19 cellular contexts compared by ENCODE assay signal in genomic region chr10:34206602-34207268, GRCh38.
A peak's percentile ranks its signal among the peaks of the same experiment; 100 is the strongest.
DNase-seq lines count a peak whose midpoint lies in the region; ATAC-seq, FAIRE-seq and TF ChIP-seq lines count a peak whose summit lies in the region.
"Had no signal": no experiment of that assay in that cellular context is flagged by ENCODE, and none has a peak within 500 bp of the region (broad histone marks: within the 10 kb centered on the region; RNA-seq: fewer than 3 reads in every experiment).

No MANE protein-coding gene starts in this region.

- H3K4me2 ChIP-seq in H1 (ENCODE audit: insufficient read depth in 1 of 2, low read depth in 2 of 2, low read length in 2 of 2) (no peak overlapping the region), OCI-LY7 (ENCODE audit: low read length) (no peak overlapping the region)
- H3K4me2 ChIP-seq: A549 had no signal

- H3K4me1 ChIP-seq in H1 (replicated peaks in 1 of 4; ENCODE audit: control insufficient read depth in 3 of 4, insufficient read depth in 4 of 4, low read length in 3 of 4) (peaks cover 0 to 3% (median 0%) of the 10 kb centered on the region in 4 experiments; a peak in 2 of 7 replicates), OCI-LY7 (ENCODE audit: insufficient read depth, low read length, poor library complexity, severe bottlenecking) (no peaks in the 10 kb centered on the region)
- H3K4me1 ChIP-seq: A549 had no signal

- no peak overlapping the region for H4K8ac ChIP-seq in H1 (ENCODE audit: extremely low read depth, insufficient read depth, low read length)

- FAIRE-seq in H1 (lab: Jason Lieb, UNC): no peak
- FAIRE-seq: A549, G401.6 had no signal

- H3K23ac ChIP-seq in H1 (ENCODE audit: insufficient read length): no peak overlapping the region

- no peak for TF ChIP-seq CTCF in 22Rv1 (IDR thresholded peaks at IDR 0.05)
- no peak for TF ChIP-seq CTCF in H1 (IDR thresholded peaks at IDR 0.05; ENCODE audit: control extremely low read depth in 1 of 3, insufficient read depth in 1 of 3, low read depth in 1 of 3, low read length in 3 of 3)
- no peak for TF ChIP-seq CTCF in nephron progenitor cell (IDR thresholded peaks at IDR 0.05)
- TF ChIP-seq CTCF in OCI-LY7 (conservative IDR thresholded peaks at IDR 0.05; ENCODE audit: low read length): no peak

- H4K20me1 ChIP-seq in H1 (replicated peaks in 1 of 2; ENCODE audit: control insufficient read depth in 1 of 2, insufficient read depth in 2 of 2, low read length in 2 of 2) (no peaks in the 10 kb centered on the region), OCI-LY7 (ENCODE audit: insufficient read depth, low read length) (no peaks in the 10 kb centered on the region)

- H2BK12ac ChIP-seq in H1 (ENCODE audit: low read depth, low read length): no peak overlapping the region

- intact Hi-C loops in activated T-helper 1 cell treated with anti-CD3 and anti-CD28 coated beads, Interleukin-12 subunit alpha, Interleukin-12 subunit beta, Interleukin-2, Interleukin-4 antibody, amounts not matched to agents 30 ng/mL and 10 ng/mL and 1 ng/mL, durations not matched to agents 14 hours and 24 hours and 36 hours (cut with micrococcal nuclease): no loop called here
- intact Hi-C loops in OCI-LY7 (cut with micrococcal nuclease; ENCODE audit: unreplicated experiment): no loop called here

- H3K4me1 Mint-ChIP-seq in nephron progenitor cell: peaks cover 90% of the 10 kb centered on the region
- no peaks in the 10 kb centered on the region for H3K4me1 Mint-ChIP-seq in activated T-helper 1 cell treated with anti-CD3 and anti-CD28 coated beads, Interleukin-12 subunit alpha, Interleukin-12 subunit beta, Interleukin-2, Interleukin-4 antibody, amounts not matched to agents 30 ng/mL and 10 ng/mL and 1 ng/mL, durations not matched to agents 14 hours and 24 hours and 36 hours (ENCODE audit: low read depth)

- peaks cover 33% of the 10 kb centered on the region for H3K36me3 Mint-ChIP-seq in nephron progenitor cell (ENCODE audit: low read depth)
- no peaks in the 10 kb centered on the region for H3K36me3 Mint-ChIP-seq in activated T-helper 1 cell treated with anti-CD3 and anti-CD28 coated beads, Interleukin-12 subunit alpha, Interleukin-12 subunit beta, Interleukin-2, Interleukin-4 antibody, amounts not matched to agents 30 ng/mL and 10 ng/mL and 1 ng/mL, durations not matched to agents 14 hours and 24 hours and 36 hours (ENCODE audit: low read depth)
- H3K36me3 Mint-ChIP-seq: CD8-positive, alpha-beta T cell had no signal

- no peak overlapping the region for H4K5ac ChIP-seq in H1 (ENCODE audit: insufficient read length, low read depth, low read length)

- H2BK20ac ChIP-seq in H1 (ENCODE audit: low read length): no peak overlapping the region

- no peak overlapping the region for H3K9ac ChIP-seq in H1 (replicated peaks in 1 of 4; ENCODE audit: extremely low read depth in 1 of 4, low read depth in 3 of 4, low read length in 3 of 4)

- no peak overlapping the region for H2BK120ac ChIP-seq in H1 (replicated peaks; ENCODE audit: low read depth, low read length)

- H3K9me3 Mint-ChIP-seq in nephron progenitor cell: peaks cover 15% of the 10 kb centered on the region
- H3K9me3 Mint-ChIP-seq in activated T-helper 1 cell treated with anti-CD3 and anti-CD28 coated beads, Interleukin-12 subunit alpha, Interleukin-12 subunit beta, Interleukin-2, Interleukin-4 antibody, amounts not matched to agents 30 ng/mL and 10 ng/mL and 1 ng/mL, durations not matched to agents 14 hours and 24 hours and 36 hours: no peaks in the 10 kb centered on the region
- H3K9me3 Mint-ChIP-seq: CD8-positive, alpha-beta T cell had no signal

- no TSS peak for BruUV-seq in OCI-LY7 (replicated peaks; lab: Mats Ljungman, UMichigan)

- DNase-seq in HT-29 (ENCODE audit: low spot score) (peak; percentile 48), H1 (ENCODE audit: low read depth in 1 of 2, low spot score in 2 of 2) (no peak), nephron progenitor cell (no peak), OCI-LY7 (ENCODE audit: low spot score) (no peak)
- DNase-seq in activated T-helper 1 cell treated with anti-CD3 and anti-CD28 coated beads, Interleukin-12 subunit alpha, Interleukin-12 subunit beta, Interleukin-2, Interleukin-4 antibody, amounts not matched to agents 30 ng/mL and 10 ng/mL and 1 ng/mL, durations not matched to agents 14 hours and 24 hours and 36 hours (ENCODE audit: low spot score): no peak
- DNase-seq: CD8-positive, alpha-beta T cell; KBM-7; NCI-H1105 treated with DMSO at 0.1 percent for 48 hours; NCI-H1694; NCI-H2081 treated with DMSO at 0.1 percent for 48 hours; PC-3; SIG-M5 had no signal

- peaks cover 0 to 6% of the 10 kb centered on the region in 2 experiments; a peak in 2 of 4 replicates for H3K9me3 ChIP-seq in H1 (ENCODE audit: insufficient read depth in 2 of 2, low read depth in 1 of 2, low read length in 1 of 2)
- no peaks in the 10 kb centered on the region for H3K9me3 ChIP-seq in OCI-LY7 (ENCODE audit: low read length)
- H3K9me3 ChIP-seq: A549, HAP-1 had no signal

- H3K14ac ChIP-seq in H1 (ENCODE audit: insufficient read length): no peak overlapping the region

- no peak overlapping the region for H2BK5ac ChIP-seq in H1 (ENCODE audit: low read depth, low read length)

- 90% methylated on average over 3 of the region's 3 CpGs; no CpG with 5 or more reads in 1 of the 2 experiments for WGBS in H1 (ENCODE audit: extremely low coverage in 1 of 2, insufficient coverage in 1 of 2, insufficient read length in 1 of 2, insufficient replicate concordance in 2 of 2, low coverage in 1 of 2, low lambda C conversion rate in 2 of 2, missing lambda C conversion rate in 1 of 2), 2 experiments

- CTCF ChIA-PET in H1 (lab: Charles Lee; ENCODE audit: partially characterized antibody) (interaction anchor here (1.0 to 1.5 kb wide), 4 partner anchors 11 to 97 kb away, joined by 3 to 6 read pairs (median 3); no protein-coding TSS in a partner anchor), OCI-LY7 (lab: Charles Lee; ENCODE audit: unreplicated experiment) (no interaction called here)

- H3K79me2 ChIP-seq in H1 (ENCODE audit: control insufficient read depth in 1 of 2, insufficient read depth in 2 of 2, low read length in 2 of 2): no peaks in the 10 kb centered on the region
- H3K79me2 ChIP-seq in OCI-LY7 (ENCODE audit: insufficient read depth, low read depth, low read length): no peaks in the 10 kb centered on the region

- peak overlapping the region; percentile 94 for H3K27ac Mint-ChIP-seq in nephron progenitor cell
- no peak overlapping the region for H3K27ac Mint-ChIP-seq in activated T-helper 1 cell treated with anti-CD3 and anti-CD28 coated beads, Interleukin-12 subunit alpha, Interleukin-12 subunit beta, Interleukin-2, Interleukin-4 antibody, amounts not matched to agents 30 ng/mL and 10 ng/mL and 1 ng/mL, durations not matched to agents 14 hours and 24 hours and 36 hours
- H3K27ac Mint-ChIP-seq: CD8-positive, alpha-beta T cell had no signal

- H2AFZ ChIP-seq in H1 (ENCODE audit: low read length) (no peak overlapping the region), OCI-LY7 (ENCODE audit: low read length) (no peak overlapping the region)

- TF ChIP-seq RAD21 in H1 (IDR thresholded peaks at IDR 0.05 in 1 of 2, conservative IDR thresholded peaks at IDR 0.05 in 1 of 2; ENCODE audit: low read depth in 2 of 2, low read length in 2 of 2): no peak

- no peak overlapping the region for H3K4ac ChIP-seq in H1 (replicated peaks; ENCODE audit: insufficient read length, low read depth, low read length)

- no peaks in the 10 kb centered on the region for H3K79me1 ChIP-seq in H1 (ENCODE audit: low read depth, low read length)

- POLR2A ChIA-PET in H1 (lab: Charles Lee; ENCODE audit: partially characterized antibody) (interaction anchor here (0.7 kb wide), 1 partner anchor 14 kb away, joined by 3 read pairs; no protein-coding TSS in a partner anchor), OCI-LY7 (lab: Charles Lee) (no interaction called here)

- H3K56ac ChIP-seq in H1 (replicated peaks; ENCODE audit: insufficient read length, low read depth, low read length): no peak overlapping the region

- no peak overlapping the region; the same call in 1 of the 2 replicates for H2BK15ac ChIP-seq in H1 (ENCODE audit: low read length)

- no peaks in the 10 kb centered on the region for H3K27me3 Mint-ChIP-seq in nephron progenitor cell (ENCODE audit: low read depth, poor library complexity)
- no peaks in the 10 kb centered on the region for H3K27me3 Mint-ChIP-seq in activated T-helper 1 cell treated with anti-CD3 and anti-CD28 coated beads, Interleukin-12 subunit alpha, Interleukin-12 subunit beta, Interleukin-2, Interleukin-4 antibody, amounts not matched to agents 30 ng/mL and 10 ng/mL and 1 ng/mL, durations not matched to agents 14 hours and 24 hours and 36 hours (ENCODE audit: insufficient read depth)

- H3K27me3 ChIP-seq in H1 (replicated peaks in 1 of 4; ENCODE audit: control insufficient read depth in 3 of 4, extremely low read depth in 1 of 4, insufficient read depth in 3 of 4, low read length in 3 of 4): no peaks in the 10 kb centered on the region

- H3K4me3 ChIP-seq in H1 (ENCODE audit: extremely low read depth in 1 of 4, insufficient read depth in 2 of 4, low read depth in 3 of 4, low read length in 4 of 4) (no peak overlapping the region), OCI-LY7 (ENCODE audit: low read depth, low read length, poor library complexity, severe bottlenecking) (no peak overlapping the region)
- H3K4me3 ChIP-seq: A549, HAP-1 had no signal

- H3K23me2 ChIP-seq in H1 (ENCODE audit: low read depth, low read length): no peaks in the 10 kb centered on the region

- H3K36me3 ChIP-seq in H1 (ENCODE audit: control insufficient read depth in 2 of 4, insufficient read depth in 4 of 4, low read length in 3 of 4) (no peaks in the 10 kb centered on the region; a peak in 1 of 8 replicates), OCI-LY7 (ENCODE audit: insufficient read depth, low read length) (no peaks in the 10 kb centered on the region)
- H3K36me3 ChIP-seq: HAP-1 had no signal

- H3K4me3 Mint-ChIP-seq in nephron progenitor cell: peak overlapping the region; percentile 60
- H3K4me3 Mint-ChIP-seq in activated T-helper 1 cell treated with anti-CD3 and anti-CD28 coated beads, Interleukin-12 subunit alpha, Interleukin-12 subunit beta, Interleukin-2, Interleukin-4 antibody, amounts not matched to agents 30 ng/mL and 10 ng/mL and 1 ng/mL, durations not matched to agents 14 hours and 24 hours and 36 hours: no peak overlapping the region
- H3K4me3 Mint-ChIP-seq: CD8-positive, alpha-beta T cell had no signal

- ATAC-seq in GM19023 (IDR thresholded peaks at IDR 0.05; ENCODE audit: unreplicated experiment): no peak
- no peak for ATAC-seq in GM18868 (IDR thresholded peaks at IDR 0.05; ENCODE audit: unreplicated experiment)
- ATAC-seq: A549; CD8-positive, alpha-beta T cell had no signal

- H3K9me2 ChIP-seq in OCI-LY7 (ENCODE audit: insufficient read depth, low read length): no peaks in the 10 kb centered on the region

- H3K18ac ChIP-seq in H1 (ENCODE audit: extremely low read depth, low read length): no peak overlapping the region

- 0 out of 2 replicates have a peak overlapping the region, but pooled peaks have one; percentile 10 for H2AK5ac ChIP-seq in H1 (ENCODE audit: low read depth, low read length)

- H3K27ac ChIP-seq in 22Rv1 (peak overlapping the region; percentile 30), H1 (ENCODE audit: low read depth, low read length) (no peak overlapping the region), OCI-LY7 (ENCODE audit: low read depth, low read length, poor library complexity, severe bottlenecking) (no peak overlapping the region)
- H3K27ac ChIP-seq: A549, RWPE1 had no signal

- no peak for TF ChIP-seq EP300 in H1 (IDR thresholded peaks at IDR 0.05; ENCODE audit: borderline replicate concordance in 1 of 2, low read depth in 2 of 2, low read length in 2 of 2)

- H4K91ac ChIP-seq in H1 (replicated peaks; ENCODE audit: insufficient read length, low read length): no peak overlapping the region

- no peak for TF ChIP-seq POLR2A in H1 (IDR thresholded peaks at IDR 0.05; ENCODE audit: control extremely low read depth in 1 of 2, low read depth in 2 of 2, low read length in 2 of 2)
